8 cellular contexts compared by ENCODE assay signal in genomic region chr7:18610331-18610948, GRCh38.
A peak's percentile ranks its signal among the peaks of the same experiment; 100 is the strongest.
DNase-seq lines count a peak whose midpoint lies in the region; ATAC-seq and TF ChIP-seq lines count a peak whose summit lies in the region.

No MANE protein-coding gene starts in this region.

- POLR2A ChIA-PET in BJ (lab: Charles Lee) (interaction anchor here (0.6 kb wide), 1 partner anchor 504 kb away, joined by 3 read pairs; no protein-coding TSS in a partner anchor), PC-9 (lab: Charles Lee; ENCODE audit: unreplicated experiment) (no interaction called here)

- DNase-seq in BJ (ENCODE audit: low read depth) = no peak
- DNase-seq in H4 (ENCODE audit: low spot score) = peak; percentile 76
- peak in 1 of 2 experiments; percentile 7 for DNase-seq in PC-9
- peak; percentile 20 for DNase-seq in globus pallidus (ENCODE audit: low spot score)
- no peak for DNase-seq in NCI-H2107 treated with DMSO at 0.1 percent for 48 hours (lab: John Stamatoyannopoulos, UW; ENCODE audit: unreplicated experiment)
- DNase-seq in activated T-helper 2 cell treated with anti-CD3 and anti-CD28 coated beads, Interferon-gamma antibody, Interleukin-2, Interleukin-4, amounts not matched to agents 10 μg/mL and 5 μg/mL and 100 μg/mL, durations not matched to agents 14 hours and 24 hours and 36 hours (ENCODE audit: low spot score) = no peak

- no peaks in the 10 kb centered on the region for H3K27me3 Mint-ChIP-seq in activated T-helper 2 cell treated with anti-CD3 and anti-CD28 coated beads, Interferon-gamma antibody, Interleukin-2, Interleukin-4, amounts not matched to agents 10 μg/mL and 5 μg/mL and 100 μg/mL, durations not matched to agents 14 hours and 24 hours and 36 hours (ENCODE audit: low read depth)

- CTCF ChIA-PET in BJ (lab: Yijun Ruan, JAX) (interaction anchor here (0.7 to 1.6 kb wide), 5 partner anchors 15 to 46 kb away, joined by 3 to 5 read pairs (median 3); no protein-coding TSS in a partner anchor), PC-9 (lab: Charles Lee) (interaction anchor here (0.6 to 0.7 kb wide), 2 partner anchors 258 to 807 kb away, joined by 3 to 5 read pairs; no protein-coding TSS in a partner anchor)

- no peaks in the 10 kb centered on the region for H4K20me1 ChIP-seq in PC-9 (ENCODE audit: insufficient read depth)

- H3K36me3 ChIP-seq in BJ (ENCODE audit: control insufficient read depth, insufficient read depth, low read length) = no peaks in the 10 kb centered on the region
- no peaks in the 10 kb centered on the region for H3K36me3 ChIP-seq in PC-9 (ENCODE audit: low read depth)

- H3K36me3 Mint-ChIP-seq in activated T-helper 2 cell treated with anti-CD3 and anti-CD28 coated beads, Interferon-gamma antibody, Interleukin-2, Interleukin-4, amounts not matched to agents 10 μg/mL and 5 μg/mL and 100 μg/mL, durations not matched to agents 14 hours and 24 hours and 36 hours (ENCODE audit: low read depth) = no peaks in the 10 kb centered on the region

- no peaks in the 10 kb centered on the region for H3K79me2 ChIP-seq in PC-9 (ENCODE audit: low read depth)

- no peaks in the 10 kb centered on the region for H3K9me3 Mint-ChIP-seq in activated T-helper 2 cell treated with anti-CD3 and anti-CD28 coated beads, Interferon-gamma antibody, Interleukin-2, Interleukin-4, amounts not matched to agents 10 μg/mL and 5 μg/mL and 100 μg/mL, durations not matched to agents 14 hours and 24 hours and 36 hours

- H3K4me3 ChIP-seq in BJ (ENCODE audit: low read depth, low read length) (no peak overlapping the region), PC-9 (no peak overlapping the region)

- no peak overlapping the region for H3K27ac Mint-ChIP-seq in activated T-helper 2 cell treated with anti-CD3 and anti-CD28 coated beads, Interferon-gamma antibody, Interleukin-2, Interleukin-4, amounts not matched to agents 10 μg/mL and 5 μg/mL and 100 μg/mL, durations not matched to agents 14 hours and 24 hours and 36 hours

- intact Hi-C loops in PC-9 (cut with micrococcal nuclease; ENCODE audit: unreplicated experiment) = no loop called here
- intact Hi-C loops in activated T-helper 2 cell treated with anti-CD3 and anti-CD28 coated beads, Interferon-gamma antibody, Interleukin-2, Interleukin-4, amounts not matched to agents 10 μg/mL and 5 μg/mL and 100 μg/mL, durations not matched to agents 14 hours and 24 hours and 36 hours (cut with micrococcal nuclease) = no loop called here

- no TSS peak for BruUV-seq in PC-9 (replicated peaks; lab: Mats Ljungman, UMichigan)

- no peak overlapping the region for H3K4me3 Mint-ChIP-seq in activated T-helper 2 cell treated with anti-CD3 and anti-CD28 coated beads, Interferon-gamma antibody, Interleukin-2, Interleukin-4, amounts not matched to agents 10 μg/mL and 5 μg/mL and 100 μg/mL, durations not matched to agents 14 hours and 24 hours and 36 hours (ENCODE audit: low read depth)

- H3K4me2 ChIP-seq in PC-9 = no peak overlapping the region

- TF ChIP-seq CTCF in BJ (IDR thresholded peaks at IDR 0.05; ENCODE audit: insufficient read depth, low read depth, low read length) = peak; percentile 53
- peak; percentile 70 for TF ChIP-seq CTCF in PC-9 (conservative IDR thresholded peaks at IDR 0.05)

- H3K27me3 ChIP-seq in BJ (ENCODE audit: control insufficient read depth, insufficient read depth, low read length) (no peaks in the 10 kb centered on the region), PC-9 (ENCODE audit: insufficient read depth, low read depth) (no peaks in the 10 kb centered on the region)

- peaks cover 12% of the 10 kb centered on the region; the same call in 1 of the 2 replicates for H3K9me3 ChIP-seq in PC-9 (ENCODE audit: insufficient read depth, low read depth)

- ATAC-seq in GM18517 (IDR thresholded peaks at IDR 0.05; ENCODE audit: unreplicated experiment) (no peak), HG03520 (IDR thresholded peaks at IDR 0.05; ENCODE audit: unreplicated experiment) (no peak)

- H3K4me1 ChIP-seq in PC-9 (replicated peaks; ENCODE audit: insufficient read depth) = 0 out of 2 replicates have a peak, but pooled peaks cover 4% of the 10 kb centered on the region

- H3K27ac ChIP-seq in PC-9 = no peak overlapping the region

- no peak overlapping the region for H2AFZ ChIP-seq in PC-9

- no peaks in the 10 kb centered on the region for H3F3A ChIP-seq in PC-9 (ENCODE audit: insufficient read depth, low read depth)

- H3K9me2 ChIP-seq in PC-9 (ENCODE audit: insufficient read depth) = no peaks in the 10 kb centered on the region

- H3K4me1 Mint-ChIP-seq in activated T-helper 2 cell treated with anti-CD3 and anti-CD28 coated beads, Interferon-gamma antibody, Interleukin-2, Interleukin-4, amounts not matched to agents 10 μg/mL and 5 μg/mL and 100 μg/mL, durations not matched to agents 14 hours and 24 hours and 36 hours (ENCODE audit: low read depth) = peaks cover 3% of the 10 kb centered on the region

Comparison
In these comparisons a context has a peak if more than half of its experiments do, and no peak if none do; other contexts are left out.
1. DNase-seq: peak in H4 (single experiment) and globus pallidus (single experiment); none in BJ (single experiment), NCI-H2107 treated with DMSO at 0.1 percent for 48 hours (single experiment) and activated T-helper 2 cell treated with anti-CD3 and anti-CD28 coated beads, Interferon-gamma antibody, Interleukin-2, Interleukin-4, amounts not matched to agents 10 μg/mL and 5 μg/mL and 100 μg/mL, durations not matched to agents 14 hours and 24 hours and 36 hours (single experiment).